Comparison of ENCODE assay signal across 20 cellular contexts in the genomic region with DNA sequence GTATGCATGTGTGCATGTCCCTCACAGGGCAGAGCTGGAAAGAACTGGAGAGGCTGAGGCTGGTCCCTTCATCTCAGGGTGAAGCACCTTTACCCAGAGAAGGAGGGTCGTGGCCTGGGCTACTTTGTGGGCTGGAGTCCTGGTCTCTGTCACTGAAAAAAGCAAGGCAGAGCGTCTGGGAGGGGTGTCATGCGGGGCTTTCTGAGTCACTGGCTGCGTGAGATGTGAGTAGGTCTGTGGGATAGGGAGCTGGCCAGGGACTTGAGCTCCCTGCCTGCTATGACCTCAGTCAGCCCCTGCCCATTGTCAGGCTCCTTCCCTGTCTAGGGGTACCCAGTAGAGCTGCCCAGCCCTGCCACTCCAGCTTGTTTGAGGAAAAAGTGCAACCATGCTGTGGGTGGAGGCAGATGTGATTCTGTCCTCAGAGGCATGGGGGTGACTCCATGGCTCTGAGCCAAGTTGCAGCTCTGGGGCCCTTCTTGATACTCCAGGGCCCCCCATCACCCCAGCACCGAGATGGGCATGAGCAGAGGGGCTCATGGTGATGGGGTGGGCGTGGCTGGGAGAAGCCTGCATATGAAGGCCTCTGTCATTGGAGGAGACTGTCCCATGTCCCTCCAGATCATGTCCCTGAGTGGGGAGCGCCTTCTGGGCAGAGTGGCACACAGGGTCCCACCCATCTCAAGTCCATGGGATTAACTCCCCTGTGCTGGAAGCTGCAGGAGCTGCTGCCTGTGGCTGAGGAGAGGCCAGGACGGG. TPM values are rescaled to one million over a fixed set of nuclear protein-coding genes. Genes with fewer than 3 reads are reported as not detected.
DNase-seq lines count a peak whose midpoint lies in the region; ATAC-seq and TF ChIP-seq lines count a peak whose summit lies in the region.
"Had no signal": no experiment of that assay in that cellular context is flagged by ENCODE, and none has a peak within 500 bp of the region (broad histone marks: within the 10 kb centered on the region; RNA-seq: fewer than 3 reads in every experiment).

No MANE protein-coding gene starts in this region.

- ATAC-seq in stimulated activated naive CD8-positive, alpha-beta T cell treated with anti-CD3 and anti-CD28 coated beads, Interleukin-15, amount 100 ng/mL, for 72 hours, result no peak
- ATAC-seq in stimulated activated naive CD8-positive, alpha-beta T cell treated with anti-CD3 and anti-CD28 coated beads, Interleukin-15, Interleukin-2, amounts not matched to agents 100 U/mL and 50 U/mL, for 24 hours, result no peak
- ATAC-seq in GM18870 (IDR thresholded peaks at IDR 0.05; ENCODE audit: unreplicated experiment), result no peak
- ATAC-seq: HepG2 had no signal

- no peak overlapping the region for H3K4me3 Mint-ChIP-seq in stimulated activated naive CD8-positive, alpha-beta T cell treated with anti-CD3 and anti-CD28 coated beads, Interleukin-15, amount 100 ng/mL, for 72 hours

- no peaks in the 10 kb centered on the region for H3K36me3 ChIP-seq in testis (ENCODE audit: low read depth, missing control alignments)
- H3K36me3 ChIP-seq: SJCRH30 had no signal

- no peak overlapping the region for H3K4me3 ChIP-seq in testis
- H3K4me3 ChIP-seq: PC-9, SJCRH30 had no signal

- H3K4me1 Mint-ChIP-seq in stimulated activated naive CD8-positive, alpha-beta T cell treated with anti-CD3 and anti-CD28 coated beads, Interleukin-15, amount 100 ng/mL, for 72 hours, result peaks cover 54% of the 10 kb centered on the region

- H3K27ac Mint-ChIP-seq in stimulated activated naive CD8-positive, alpha-beta T cell treated with anti-CD3 and anti-CD28 coated beads, Interleukin-15, amount 100 ng/mL, for 72 hours, result peak overlapping the region; percentile 15 to 61

- H3K27me3 ChIP-seq in testis, result no peaks in the 10 kb centered on the region
- H3K27me3 ChIP-seq: SJCRH30 had no signal

- no peaks in the 10 kb centered on the region for H3K9me3 Mint-ChIP-seq in stimulated activated naive CD8-positive, alpha-beta T cell treated with anti-CD3 and anti-CD28 coated beads, Interleukin-15, amount 100 ng/mL, for 72 hours

- TF ChIP-seq POLR2A in testis (IDR thresholded peaks at IDR 0.05), result no peak

- no peaks in the 10 kb centered on the region for H3K4me1 ChIP-seq in testis

- H3K9me3 ChIP-seq in testis, result no peaks in the 10 kb centered on the region
- H3K9me3 ChIP-seq: SJCRH30 had no signal

- intact Hi-C loops in posterior vena cava (cut with DNase I) (no loop called here), testis (cut with DNase I; ENCODE audit: low total_unique reads) (no loop called here)

- 60 to 87% methylated on average over 5 to 8 of the region's 8 CpGs for WGBS in testis, 2 donors

- no peak overlapping the region for H3K27ac ChIP-seq in testis
- H3K27ac ChIP-seq: PC-9, RWPE1, SJCRH30 had no signal

- DNase-seq in stimulated activated naive CD8-positive, alpha-beta T cell treated with anti-CD3 and anti-CD28 coated beads, Interleukin-15, amount 100 ng/mL, for 72 hours, result no peak
- DNase-seq in stimulated activated naive CD8-positive, alpha-beta T cell treated with anti-CD3 and anti-CD28 coated beads, Interleukin-15, Interleukin-2, amounts not matched to agents 100 U/mL and 50 U/mL, for 24 hours, result no peak
- DNase-seq in hepatic stellate cell (ENCODE audit: low spot score) (peak; percentile 2), posterior vena cava (ENCODE audit: low spot score) (peak; percentile 36), SIG-M5 (lab: John Stamatoyannopoulos, UW) (no peak), NCI-H1694 treated with DMSO at 0.1 percent for 48 hours (lab: John Stamatoyannopoulos, UW) (no peak), testis (no peak)
- DNase-seq: C1 segment of cervical spinal cord, GOT3, KBM-7, MV-4-11, NCI-H1417 treated with DMSO at 0.1 percent for 48 hours, NCI-H1930, NCI-H345, NCI-H524 treated with DMSO at 0.1 percent for 48 hours, PC-9, SJCRH30 had no signal

- no peaks in the 10 kb centered on the region for H3K27me3 Mint-ChIP-seq in stimulated activated naive CD8-positive, alpha-beta T cell treated with anti-CD3 and anti-CD28 coated beads, Interleukin-15, amount 100 ng/mL, for 72 hours

- TF ChIP-seq CTCF in testis (IDR thresholded peaks at IDR 0.05), result no peak

RNA-seq across cellular contexts. Expression of gene KCNQ1, which starts 27.8 kb away (rescaled TPM):
- total RNA-seq in posterior vena cava (1 to 10 TPM; 4.7 to 7.2 TPM), testis (10 to 100 TPM; 12.8 to 24.2 TPM)
- polyA plus RNA-seq in testis (ENCODE audit: insufficient read depth, low read depth, low replicate concordance), result 6.0 TPM
- total RNA-seq: PC-9, SJCRH30 had no signal

RNA-seq across cellular contexts. Expression of gene TRPM5, which starts 28.3 kb away (rescaled TPM):
- total RNA-seq in posterior vena cava, result not detected
- total RNA-seq in testis, result 1 to 10 TPM in 1 of 2 donors, under 1 TPM in 1; 0.94 to 1.1 TPM
- polyA plus RNA-seq in testis (ENCODE audit: insufficient read depth, low read depth, low replicate concordance), result 0.46 TPM
- total RNA-seq: HepG2, PC-9, SJCRH30 had no signal

Comparison
In these comparisons a context has a peak if more than half of its experiments do, and no peak if none do; other contexts are left out.
1. DNase-seq: peak in hepatic stellate cell (single experiment) and posterior vena cava (single experiment); none in stimulated activated naive CD8-positive, alpha-beta T cell treated with anti-CD3 and anti-CD28 coated beads, Interleukin-15, amount 100 ng/mL, for 72 hours (0 of 2), stimulated activated naive CD8-positive, alpha-beta T cell treated with anti-CD3 and anti-CD28 coated beads, Interleukin-15, Interleukin-2, amounts not matched to agents 100 U/mL and 50 U/mL, for 24 hours (single experiment), SIG-M5 (single experiment), NCI-H1694 treated with DMSO at 0.1 percent for 48 hours (single experiment) and testis (single experiment).